10 cellular contexts compared by ENCODE assay signal in genomic region chr7:44488955-44489354, GRCh38. TPM values are rescaled to one million over a fixed set of nuclear protein-coding genes. Genes with fewer than 3 reads are reported as not detected.
A peak's percentile ranks its signal among the peaks of the same experiment; 100 is the strongest.
DNase-seq lines count a peak whose midpoint lies in the region; ATAC-seq and TF ChIP-seq lines count a peak whose summit lies in the region.
"Had no signal": no experiment of that assay in that cellular context is flagged by ENCODE, and none has a peak within 500 bp of the region (broad histone marks: within the 10 kb centered on the region; RNA-seq: fewer than 3 reads in every experiment).

No MANE protein-coding gene starts in this region.

- H3K36me3 ChIP-seq in RWPE2 (ENCODE audit: low read depth), result peaks cover 22% of the 10 kb centered on the region
- H3K36me3 ChIP-seq in esophagus muscularis mucosa, result peaks cover 5 to 13% (median 12%) of the 10 kb centered on the region in 4 donors
- H3K36me3 ChIP-seq: uterus had no signal

- intact Hi-C loops in esophagus muscularis mucosa (cut with DNase I), result no loop called here

- H3K27ac ChIP-seq in RWPE2 (ENCODE audit: poor library complexity, severe bottlenecking) (no peak overlapping the region), esophagus muscularis mucosa (replicated peaks in 1 of 4) (no peak overlapping the region)
- H3K27ac ChIP-seq: uterus had no signal

- H3K9me3 ChIP-seq in RWPE2 (ENCODE audit: severe bottlenecking) (no peaks in the 10 kb centered on the region), esophagus muscularis mucosa (no peaks in the 10 kb centered on the region)
- H3K9me3 ChIP-seq: uterus had no signal

- H3K4me1 ChIP-seq in RWPE2 (ENCODE audit: insufficient read depth, poor library complexity, severe bottlenecking), result peaks cover 12% of the 10 kb centered on the region
- peaks cover 49 to 60% (median 56%) of the 10 kb centered on the region in 4 donors for H3K4me1 ChIP-seq in esophagus muscularis mucosa

- peak overlapping the region; percentile 74 for H3K4me3 ChIP-seq in GM12865 (ENCODE audit: low read depth, low read length)
- peak overlapping the region; percentile 63 for H3K4me3 ChIP-seq in RWPE2 (ENCODE audit: severe bottlenecking)
- peak overlapping the region; percentile 65 to 89 (median 80) for H3K4me3 ChIP-seq in esophagus muscularis mucosa
- peak overlapping the region; percentile 86 for H3K4me3 ChIP-seq in retinal pigment epithelial cell (ENCODE audit: low read length)

- H3K27me3 ChIP-seq in RWPE2 (ENCODE audit: insufficient read depth, poor library complexity, severe bottlenecking) (no peaks in the 10 kb centered on the region), esophagus muscularis mucosa (peaks cover 0 to 3% (median 0%) of the 10 kb centered on the region in 4 donors)
- H3K27me3 ChIP-seq: uterus had no signal

- DNase-seq in GM12865 (ENCODE audit: low read depth) (no peak), RWPE2 (ENCODE audit: low spot score) (no peak), esophagus muscularis mucosa (ENCODE audit: extremely low spot score) (no peak), retinal pigment epithelial cell (ENCODE audit: low read depth) (no peak), T1000 (lab: John Stamatoyannopoulos, UW) (no peak), T-helper 9 cell (no peak)
- DNase-seq in effector CD4-positive, alpha-beta T cell, result no peak
- DNase-seq: uterus had no signal

- TF ChIP-seq POLR2A in esophagus muscularis mucosa (IDR thresholded peaks at IDR 0.05; ENCODE audit: low read depth), result no peak

- ATAC-seq in RWPE2 (ENCODE audit: low read depth), result no peak
- ATAC-seq in HG03095 (IDR thresholded peaks at IDR 0.05; ENCODE audit: unreplicated experiment), result no peak

- 88% methylated on average over 3 of the region's 3 CpGs for WGBS in esophagus muscularis mucosa

- TF ChIP-seq CTCF in GM12865 (IDR thresholded peaks at IDR 0.05; ENCODE audit: insufficient read depth, low read depth, low read length, missing control alignments), result no peak
- no peak for TF ChIP-seq CTCF in RWPE2 (IDR thresholded peaks at IDR 0.05; ENCODE audit: poor library complexity, severe bottlenecking)
- no peak for TF ChIP-seq CTCF in esophagus muscularis mucosa (IDR thresholded peaks at IDR 0.05)
- TF ChIP-seq CTCF in retinal pigment epithelial cell (conservative IDR thresholded peaks at IDR 0.05; ENCODE audit: low read depth, low read length), result no peak

- TF ChIP-seq EP300 in esophagus muscularis mucosa (IDR thresholded peaks at IDR 0.05), result no peak

RNA-seq across cellular contexts. Expression of gene NUDCD3, which starts 1.5 kb away (rescaled TPM):
- total RNA-seq in esophagus muscularis mucosa, result 10 to 100 TPM; 44.9 to 92.4 (median 73.0) TPM

RNA-seq across cellular contexts. Expression of gene NPC1L1, which starts 52.2 kb away (rescaled TPM):
- total RNA-seq in esophagus muscularis mucosa, result under 1 TPM in 2 of 4 donors, not detected in 2; 0.17 to 0.57 TPM
- total RNA-seq: cerebellum had no signal
